16 cellular contexts compared by ENCODE assay signal in the genomic region with DNA sequence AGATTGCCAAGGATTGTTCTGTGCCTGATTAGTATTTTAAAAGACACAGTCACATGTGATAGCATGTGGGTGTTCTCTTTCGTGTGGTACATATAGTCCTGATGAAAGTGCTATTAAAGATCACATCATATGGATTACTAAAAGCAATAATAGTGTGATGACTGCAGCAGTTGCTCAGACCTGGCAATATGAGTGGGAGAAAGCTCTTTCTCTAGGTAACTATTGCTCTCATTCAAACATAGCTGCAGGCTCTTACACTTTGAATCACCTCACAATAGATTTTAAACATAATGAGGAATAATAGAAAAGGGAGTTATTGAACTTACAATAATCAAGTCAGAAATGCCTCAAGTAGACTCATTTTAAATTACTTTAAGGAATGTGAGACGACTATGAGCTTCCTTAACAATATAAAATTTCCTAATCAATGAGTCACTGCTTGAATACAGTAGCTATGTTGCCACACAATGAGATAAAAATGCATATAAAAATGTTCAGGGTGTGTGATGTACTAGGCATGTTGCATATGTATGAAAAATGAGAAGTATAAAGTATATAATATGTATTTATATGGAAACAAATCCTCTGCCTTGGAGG.
DNase-seq lines count a peak whose midpoint lies in the region; ATAC-seq and TF ChIP-seq lines count a peak whose summit lies in the region.
"Had no signal": no experiment of that assay in that cellular context is flagged by ENCODE, and none has a peak within 500 bp of the region (broad histone marks: within the 10 kb centered on the region; RNA-seq: fewer than 3 reads in every experiment).

No MANE protein-coding gene starts in this region.

- H3K4me3 ChIP-seq in AG09309 (ENCODE audit: control insufficient read depth, low read depth, low read length) (no peak overlapping the region), cardiac fibroblast (replicated peaks in 1 of 2; ENCODE audit: low read depth in 2 of 2, low read length in 2 of 2) (no peak overlapping the region)
- H3K4me3 ChIP-seq: SJCRH30, tibial artery had no signal

- DNase-seq in AG09309 (ENCODE audit: low read depth) (peak; percentile 61), M059J (ENCODE audit: low read depth) (peak; percentile 76), cardiac fibroblast (ENCODE audit: low read depth in 2 of 2) (peak; percentile 61 to 88), kidney tubule cell (ENCODE audit: low spot score) (peak; percentile 64), NCI-H2081 treated with DMSO at 0.1 percent for 48 hours (lab: John Stamatoyannopoulos, UW) (no peak), DMS79 treated with DMSO at 0.1 percent for 48 hours (lab: John Stamatoyannopoulos, UW) (no peak), Ammon's horn (ENCODE audit: low spot score) (no peak)
- DNase-seq: activated gamma-delta T cell treated with Interleukin-2 at 50 U/mL for 16 hours, BE2C, erythroblast, H7, immature natural killer cell, NCI-H2029 treated with DMSO at 0.1 percent for 48 hours, SJCRH30, tibial artery had no signal

- TF ChIP-seq CTCF in AG09309 (IDR thresholded peaks at IDR 0.05; ENCODE audit: control insufficient read depth, insufficient read depth, low read depth, low read length, missing control alignments) (no peak), cardiac fibroblast (IDR thresholded peaks at IDR 0.05; ENCODE audit: low read depth, low read length) (no peak)

- ATAC-seq in HG03280 (IDR thresholded peaks at IDR 0.05; ENCODE audit: unreplicated experiment): no peak

Comparison
In these comparisons a context has a peak if more than half of its experiments do, and no peak if none do; other contexts are left out.
1. DNase-seq: peak in AG09309 (single experiment), M059J (single experiment), cardiac fibroblast (2 of 2) and kidney tubule cell (single experiment); none in NCI-H2081 treated with DMSO at 0.1 percent for 48 hours (single experiment), DMS79 treated with DMSO at 0.1 percent for 48 hours (single experiment) and Ammon's horn (single experiment).